1 cellular context compared by ENCODE assay signal in genomic region chr17:50425001-50425681, GRCh38.
TF ChIP-seq lines count a peak whose summit lies in the region.

No MANE protein-coding gene starts in this region.

TF ChIP-seq in IMR-90, 13 proteins besides CTCF, POLR2A, EP300 and RAD21:
- TF ChIP-seq BHLHE40 (IDR thresholded peaks at IDR 0.05; ENCODE audit: low read depth, low read length): no peak
- no peak for TF ChIP-seq MAZ (IDR thresholded peaks at IDR 0.05; ENCODE audit: borderline replicate concordance, low read depth, low read length)
- TF ChIP-seq SMC3 (IDR thresholded peaks at IDR 0.05; ENCODE audit: low read depth, low read length): no peak
- no peak for TF ChIP-seq RFX5 (IDR thresholded peaks at IDR 0.05; ENCODE audit: low read depth, low read length)
